In genomic region chr3:155065537-155065936, GRCh38 we compare ENCODE assay signal across 2 cellular contexts.
A peak's percentile ranks its signal among the peaks of the same experiment; 100 is the strongest.
TF ChIP-seq lines count a peak whose summit lies in the region.

No MANE protein-coding gene starts in this region.

TF ChIP-seq in IMR-90, 13 proteins besides CTCF, POLR2A, EP300 and RAD21:
- TF ChIP-seq CHD1 (IDR thresholded peaks at IDR 0.05; ENCODE audit: low read depth, low read length) (no peak), BHLHE40 (IDR thresholded peaks at IDR 0.05; ENCODE audit: low read depth, low read length) (0 out of 2 replicates have a peak, but pooled peaks have one; percentile 49), FOS (IDR thresholded peaks at IDR 0.05; ENCODE audit: low read depth, low read length) (peak; percentile 12; the same call in 1 of the 2 replicates), USF2 (IDR thresholded peaks at IDR 0.05; ENCODE audit: low read depth, low read length) (no peak), CEBPB (IDR thresholded peaks at IDR 0.05; ENCODE audit: low read depth, low read length) (peak; percentile 90)

TF ChIP-seq in K562, 482 proteins besides CTCF, POLR2A, EP300 and RAD21:
- TF ChIP-seq ATF3 (IDR thresholded peaks at IDR 0.05) (peak; percentile 56), ATF3 (CRISPR knock-in tag; conservative IDR thresholded peaks at IDR 0.05) (no peak), HMBOX1 (IDR thresholded peaks at IDR 0.05) (peak; percentile 43; the same call in 1 of the 2 replicates), MEIS2 (IDR thresholded peaks at IDR 0.05; ENCODE audit: partially characterized antibody) (peak; percentile 31), JUN (IDR thresholded peaks at IDR 0.05; ENCODE audit: borderline replicate concordance, low read depth, low read length) (peak; percentile 38; the same call in 1 of the 2 replicates), JUN (CRISPR knock-in tag; IDR thresholded peaks at IDR 0.05; ENCODE audit: borderline replicate concordance) (no peak), BCL6 (CRISPR knock-in tag; IDR thresholded peaks at IDR 0.05) (no peak), FOSL1 (tag; conservative IDR thresholded peaks at IDR 0.05) (peak; percentile 62), PBX2 (CRISPR knock-in tag; IDR thresholded peaks at IDR 0.05; ENCODE audit: low read depth) (no peak), PBX2 (tag; conservative IDR thresholded peaks at IDR 0.05; ENCODE audit: low read depth) (peak; percentile 58), CEBPG (CRISPR knock-in tag; IDR thresholded peaks at IDR 0.05) (no peak), CEBPG (tag; conservative IDR thresholded peaks at IDR 0.05 in 1 of 2, IDR thresholded peaks at IDR 0.05 in 1 of 2) (peak in 1 of 2 experiments; percentile 71; a peak in 2 of 4 replicates), CEBPB (tag; IDR thresholded peaks at IDR 0.05) (peak; percentile 54), NCOA1 (IDR thresholded peaks at IDR 0.05; ENCODE audit: low read depth) (no peak), THRAP3 (IDR thresholded peaks at IDR 0.05; ENCODE audit: borderline replicate concordance) (no peak), PKNOX1 (IDR thresholded peaks at IDR 0.05) (peak; percentile 69)
TF ChIP-seq in K562: peak in this region for 9.
